Comparison of ENCODE assay signal across 25 cellular contexts in the genomic region with DNA sequence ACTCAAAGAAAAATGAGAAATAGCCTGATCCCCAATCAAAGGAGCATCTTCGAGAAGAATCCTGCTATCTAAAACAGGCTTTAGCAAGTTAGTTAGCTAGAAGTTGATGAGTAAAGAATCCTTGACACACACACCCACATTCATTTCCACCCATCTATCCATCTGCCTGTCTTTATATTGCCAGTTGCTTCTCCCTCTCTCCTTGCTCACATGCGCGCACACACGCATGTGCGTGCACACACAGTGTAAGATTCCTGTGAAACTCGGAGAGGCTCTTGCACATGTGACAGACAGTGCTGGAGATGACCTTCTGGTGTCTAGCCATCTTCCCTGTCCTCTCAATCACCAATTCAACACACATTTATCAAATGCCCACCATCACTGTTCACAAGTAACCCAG.
"Had no signal": no experiment of that assay in that cellular context is flagged by ENCODE, and none has a peak within 500 bp of the region (broad histone marks: within the 10 kb centered on the region; RNA-seq: fewer than 3 reads in every experiment).

No MANE protein-coding gene starts in this region.

- H3K36me3 ChIP-seq: adrenal gland had no signal

- H3K4me3 ChIP-seq: adrenal gland, body of pancreas, coronary artery, dorsolateral prefrontal cortex had no signal

- ATAC-seq: activated CD4-positive, alpha-beta T cell treated with anti-CD3 and anti-CD28 coated beads for 36 hours; activated CD8-positive, alpha-beta memory T cell treated with anti-CD3 and anti-CD28 coated beads, Interleukin-2, amount 10 ng/mL, durations not matched to agents 7 days and 5 days; activated CD8-positive, alpha-beta T cell treated with anti-CD3 and anti-CD28 coated beads, Interleukin-2, amount 10 ng/mL, durations not matched to agents 7 days and 5 days; activated naive CD8-positive, alpha-beta T cell treated with anti-CD3 and anti-CD28 coated beads, Interleukin-2, amount 50 U/mL, for 24 hours; body of pancreas; esophagus mucosa had no signal

- H3K9me3 ChIP-seq: adrenal gland had no signal

- H3K27ac ChIP-seq: adrenal gland, body of pancreas, coronary artery had no signal

- H3K4me1 ChIP-seq: adrenal gland, body of pancreas had no signal

- H3K27me3 ChIP-seq: adrenal gland, body of pancreas, dorsolateral prefrontal cortex had no signal

- DNase-seq: activated CD4-positive, alpha-beta memory T cell treated with anti-CD3 and anti-CD28 coated beads for 36 hours; activated CD4-positive, alpha-beta T cell treated with anti-CD3 and anti-CD28 coated beads for 36 hours; activated CD4-positive, alpha-beta T cell treated with anti-CD3 and anti-CD28 coated beads, Interleukin-2, amount 10 ng/mL, durations not matched to agents 24 days and 14 days; activated CD4-positive, CD25-positive, alpha-beta regulatory T cell; activated CD4-positive, CD25-positive, alpha-beta regulatory T cell treated with anti-CD3 and anti-CD28 coated beads, Interleukin-2, amount 50 U/mL, for 72 hours; activated CD8-positive, alpha-beta memory T cell treated with anti-CD3 and anti-CD28 coated beads, Interleukin-2, amount 10 ng/mL, durations not matched to agents 7 days and 5 days; activated CD8-positive, alpha-beta memory T cell treated with anti-CD3 and anti-CD28 coated beads, Interleukin-2, amount 50 U/mL, for 4 hours; activated CD8-positive, alpha-beta T cell treated with anti-CD3 and anti-CD28 coated beads, Interleukin-2, amount 10 ng/mL, durations not matched to agents 7 days and 5 days; activated effector memory CD4-positive, alpha-beta T cell treated with anti-CD3 and anti-CD28 coated beads, Interleukin-2, amount 50 U/mL, for 16 hours; activated naive CD4-positive, alpha-beta T cell treated with anti-CD3 and anti-CD28 coated beads for 36 hours; activated naive CD8-positive, alpha-beta T cell treated with anti-CD3 and anti-CD28 coated beads for 36 hours; activated naive CD8-positive, alpha-beta T cell treated with anti-CD3 and anti-CD28 coated beads, Interleukin-2, amount 50 U/mL, for 24 hours; activated T-cell treated with anti-CD3 and anti-CD28 coated beads, Interleukin-2, amount 50 U/mL, for 1 hour; activated T-cell treated with anti-CD3 and anti-CD28 coated beads, Interleukin-2, amount 50 U/mL, for 48 hours; adrenal gland; body of pancreas; central memory CD4-positive, alpha-beta T cell; cerebellar nuclear complex; dorsolateral prefrontal cortex; effector memory CD4-positive, alpha-beta T cell; endodermal cell; foreskin fibroblast; T-helper 2 cell had no signal
